In the genomic region with DNA sequence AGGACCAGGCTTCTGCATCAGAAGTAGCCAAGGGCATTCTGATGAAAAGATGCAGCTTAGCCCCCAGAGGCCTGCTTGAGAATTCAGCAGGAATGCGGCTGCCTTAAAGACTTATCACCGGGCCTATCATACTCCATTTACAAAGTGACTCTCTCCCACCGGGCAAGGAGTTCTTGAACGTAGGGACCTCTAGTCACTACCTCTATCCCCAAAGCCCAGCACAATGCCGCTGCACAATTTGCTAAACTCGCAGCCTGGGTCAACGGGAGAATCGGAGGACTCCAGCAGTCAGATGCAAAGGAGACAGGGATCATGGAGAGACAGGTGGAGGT, we compare ENCODE assay signal across 8 cellular contexts. TPM values are rescaled to one million over a fixed set of nuclear protein-coding genes. Genes with fewer than 3 reads are reported as not detected.
A peak's percentile ranks its signal among the peaks of the same experiment; 100 is the strongest.
DNase-seq lines count a peak whose midpoint lies in the region; ATAC-seq and TF ChIP-seq lines count a peak whose summit lies in the region.

No MANE protein-coding gene starts in this region.

- H3K36me3 Mint-ChIP-seq in stimulated activated naive B cell treated with anti-CD40 and anti-IgM and Interleukin-4, amounts not matched to agents 10 μg/mL and 1 μg/mL and 100 μg/mL, for 72 hours = peaks cover 4 to 13% of the 10 kb centered on the region in 2 donors

- H3K27me3 Mint-ChIP-seq in stimulated activated naive B cell treated with anti-CD40 and anti-IgM and Interleukin-4, amounts not matched to agents 10 μg/mL and 1 μg/mL and 100 μg/mL, for 72 hours = no peaks in the 10 kb centered on the region

- peaks cover 9 to 19% of the 10 kb centered on the region in 2 donors for H3K36me3 ChIP-seq in ascending aorta
- H3K36me3 ChIP-seq in iPS-20b (ENCODE audit: insufficient read depth, low read depth, low read length) = peaks cover 37% of the 10 kb centered on the region

- peak overlapping the region; percentile 96 for H3K27ac Mint-ChIP-seq in stimulated activated naive B cell treated with anti-CD40 and anti-IgM and Interleukin-4, amounts not matched to agents 10 μg/mL and 1 μg/mL and 100 μg/mL, for 72 hours

- peaks cover 3 to 15% of the 10 kb centered on the region in 2 donors for H3K4me1 ChIP-seq in ascending aorta
- peaks cover 4% of the 10 kb centered on the region; the same call in 1 of the 2 replicates for H3K4me1 ChIP-seq in iPS-20b (ENCODE audit: insufficient read depth, low read length)

- H3K9ac ChIP-seq in iPS-20b (ENCODE audit: low read depth, low read length) = peak overlapping the region; percentile 79

- H3K27ac ChIP-seq in C4-2B = peak overlapping the region; percentile 82
- peak overlapping the region; percentile 88 for H3K27ac ChIP-seq in HL-60 (replicated peaks)
- H3K27ac ChIP-seq in ascending aorta = peak overlapping the region; percentile 93 to 98
- no peak overlapping the region for H3K27ac ChIP-seq in iPS-20b (ENCODE audit: low read length)

- H3K9me3 Mint-ChIP-seq in stimulated activated naive B cell treated with anti-CD40 and anti-IgM and Interleukin-4, amounts not matched to agents 10 μg/mL and 1 μg/mL and 100 μg/mL, for 72 hours = no peaks in the 10 kb centered on the region

- peak; percentile 8 for ATAC-seq in GM21360 (IDR thresholded peaks at IDR 0.05; ENCODE audit: unreplicated experiment)
- peak; percentile 17 to 20 for ATAC-seq in stimulated activated naive B cell treated with anti-CD40 and anti-IgM and Interleukin-4, amounts not matched to agents 10 μg/mL and 1 μg/mL and 100 μg/mL, for 72 hours (replicated peaks)

- H3K9me3 ChIP-seq in ascending aorta (no peaks in the 10 kb centered on the region), iPS-20b (ENCODE audit: insufficient read depth, low read depth, low read length) (no peaks in the 10 kb centered on the region)

- H3K27me3 ChIP-seq in HL-60 (ENCODE audit: insufficient read depth, poor library complexity, severe bottlenecking) = no peaks in the 10 kb centered on the region
- H3K27me3 ChIP-seq in ascending aorta = no peaks in the 10 kb centered on the region
- no peaks in the 10 kb centered on the region for H3K27me3 ChIP-seq in iPS-20b (ENCODE audit: insufficient read depth, low read length)

- no peak for DNase-seq in HL-60 (ENCODE audit: low read depth in 1 of 2, low spot score in 1 of 2)
- DNase-seq in ascending aorta (ENCODE audit: low spot score in 2 of 2) = no peak
- no peak for DNase-seq in stimulated activated naive B cell treated with anti-CD40 and anti-IgM and Interleukin-4, amounts not matched to agents 10 μg/mL and 1 μg/mL and 100 μg/mL, for 72 hours
- no peak for DNase-seq in GM20000 (ENCODE audit: low spot score)
- no peak for DNase-seq in putamen (ENCODE audit: low spot score)

- intact Hi-C loops in ascending aorta (cut with DNase I) = loop anchor here (1.0 to 10.0 kb wide), 5 partner anchors 77 to 733 kb away; a partner anchor contains a TSS

- H3K4me3 Mint-ChIP-seq in stimulated activated naive B cell treated with anti-CD40 and anti-IgM and Interleukin-4, amounts not matched to agents 10 μg/mL and 1 μg/mL and 100 μg/mL, for 72 hours = peak overlapping the region; percentile 92 to 99

- TF ChIP-seq CTCF in C4-2B (conservative IDR thresholded peaks at IDR 0.05) (no peak), HL-60 (IDR thresholded peaks at IDR 0.05; ENCODE audit: insufficient read depth, low read length) (no peak), ascending aorta (IDR thresholded peaks at IDR 0.05) (no peak), GM20000 (IDR thresholded peaks at IDR 0.05; ENCODE audit: extremely low read depth, missing control alignments) (no peak)

- H3K4me3 ChIP-seq in HL-60 (replicated peaks; ENCODE audit: insufficient read depth, low read length) (peak overlapping the region; percentile 96), ascending aorta (peak overlapping the region; percentile 64 to 92), iPS-20b (ENCODE audit: low read length) (peak overlapping the region; percentile 84)

- peaks cover 13 to 30% of the 10 kb centered on the region in 2 donors for H3K4me1 Mint-ChIP-seq in stimulated activated naive B cell treated with anti-CD40 and anti-IgM and Interleukin-4, amounts not matched to agents 10 μg/mL and 1 μg/mL and 100 μg/mL, for 72 hours

RNA-seq across cellular contexts. Expression of a gene that starts 0.7 kb away (rescaled TPM):
- total RNA-seq in ascending aorta = 7.8 TPM

RNA-seq across cellular contexts. Expression of a gene that starts 27.8 kb away (rescaled TPM):
- total RNA-seq in ascending aorta = not detected

RNA-seq across cellular contexts. Expression of a gene that starts 39.0 kb away (rescaled TPM):
- total RNA-seq in ascending aorta = not detected
